Comparison of ENCODE assay signal across 8 cellular contexts in the genomic region with DNA sequence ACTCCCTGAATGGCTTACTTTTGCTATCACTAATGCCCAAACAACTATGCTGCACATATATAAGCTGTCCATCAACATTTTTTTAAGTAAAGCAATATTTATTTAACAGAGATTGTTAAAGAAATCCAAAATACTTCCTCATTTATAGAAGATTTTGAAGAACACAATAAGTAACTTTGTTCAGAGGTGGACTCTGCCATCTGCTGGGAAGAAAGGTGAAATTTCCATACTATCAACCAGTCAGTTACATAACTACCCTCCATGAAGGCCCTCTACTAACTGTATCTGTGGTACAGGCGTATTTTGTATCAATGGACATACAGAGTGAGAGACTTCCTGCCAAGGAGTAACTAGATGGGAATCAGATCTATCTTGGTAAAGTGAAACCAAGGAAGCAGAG.
DNase-seq lines count a peak whose midpoint lies in the region; ATAC-seq and TF ChIP-seq lines count a peak whose summit lies in the region.

No MANE protein-coding gene starts in this region.

- H3K27me3 ChIP-seq in fibroblast of lung (ENCODE audit: control insufficient read depth, insufficient read depth, low read length) = no peaks in the 10 kb centered on the region

- CTCF ChIA-PET in RWPE1 (lab: Yijun Ruan, JAX) = interaction anchor here (1.2 kb wide), 1 partner anchor 129 kb away, joined by 5 read pairs; no protein-coding TSS in a partner anchor

- no peaks in the 10 kb centered on the region for H3K36me3 ChIP-seq in fibroblast of lung (ENCODE audit: control insufficient read depth, insufficient read depth, low read length)

- H3K9me3 ChIP-seq in fibroblast of lung (ENCODE audit: control insufficient read depth, insufficient read depth, low read depth, low read length) = no peaks in the 10 kb centered on the region

- POLR2A ChIA-PET in RWPE1 (lab: Yijun Ruan, JAX; ENCODE audit: low non-redundant PET) = no interaction called here

- H3K4me3 ChIP-seq in fibroblast of lung (replicated peaks in 1 of 4; ENCODE audit: control extremely low read depth in 1 of 4, insufficient read depth in 1 of 4, low read depth in 3 of 4, low read length in 4 of 4) = no peak overlapping the region

- H3K36me3 Mint-ChIP-seq in HFFc6 (ENCODE audit: low read depth) = no peaks in the 10 kb centered on the region

- peak; percentile 78 for TF ChIP-seq CTCF in HFFc6 (IDR thresholded peaks at IDR 0.05)
- TF ChIP-seq CTCF in RWPE1 (conservative IDR thresholded peaks at IDR 0.05; ENCODE audit: low read depth) = 0 out of 2 replicates have a peak, but pooled peaks have one; percentile 13
- peak; percentile 45 to 46 for TF ChIP-seq CTCF in fibroblast of lung (conservative IDR thresholded peaks at IDR 0.05 in 1 of 2, IDR thresholded peaks at IDR 0.05 in 1 of 2; ENCODE audit: low read depth in 1 of 2, low read length in 2 of 2)

- peaks cover 5% of the 10 kb centered on the region for H3K27me3 Mint-ChIP-seq in HFFc6 (ENCODE audit: insufficient read depth)

- no peak overlapping the region for H3K4me2 ChIP-seq in fibroblast of lung (ENCODE audit: extremely low read depth, insufficient read depth, low read length)

- no peak overlapping the region for H3K9ac ChIP-seq in fibroblast of lung (ENCODE audit: insufficient read depth, low read length)

- no peak for ATAC-seq in GM18858 (IDR thresholded peaks at IDR 0.05; ENCODE audit: unreplicated experiment)
- ATAC-seq in GM18873 (IDR thresholded peaks at IDR 0.05; ENCODE audit: low FRiP score, unreplicated experiment) = no peak

- H4K20me1 ChIP-seq in fibroblast of lung (ENCODE audit: control insufficient read depth, extremely low read depth, insufficient read depth, low read length) = no peaks in the 10 kb centered on the region

- DNase-seq in NCI-H1417 (lab: John Stamatoyannopoulos, UW) (peak; percentile 6 to 56 (median 31)), NCI-H1417 treated with DMSO at 0.1 percent for 48 hours (lab: John Stamatoyannopoulos, UW) (no peak), HFFc6 (peak; percentile 48), RWPE1 (ENCODE audit: low spot score) (peak; percentile 30), fibroblast of lung (ENCODE audit: low read depth in 2 of 2) (peak; percentile 50 to 63), renal cortical epithelial cell (ENCODE audit: low read depth) (peak; percentile 54)

- peaks cover 8% of the 10 kb centered on the region; the same call in 1 of the 2 replicates for H3K4me1 Mint-ChIP-seq in HFFc6 (ENCODE audit: low read depth)

- H3K27ac Mint-ChIP-seq in HFFc6 = no peak overlapping the region

- H3K4me1 ChIP-seq in fibroblast of lung (ENCODE audit: control insufficient read depth, extremely low read depth, insufficient read depth, low read length) = no peaks in the 10 kb centered on the region

- no peak overlapping the region for H3K27ac ChIP-seq in RWPE1
- no peak overlapping the region for H3K27ac ChIP-seq in fibroblast of lung (ENCODE audit: insufficient read depth, low read length)

- H3K4me3 Mint-ChIP-seq in HFFc6 = no peak overlapping the region

- no peaks in the 10 kb centered on the region for H3K9me3 Mint-ChIP-seq in HFFc6

- no peak overlapping the region for H2AFZ ChIP-seq in fibroblast of lung (ENCODE audit: low read length)

- no peaks in the 10 kb centered on the region for H3K79me2 ChIP-seq in fibroblast of lung (ENCODE audit: control insufficient read depth, insufficient read depth, low read length)

Comparison
In these comparisons a context has a peak if more than half of its experiments do, and no peak if none do; other contexts are left out.
1. CTCF ChIP-seq: peak in every context shown above with its lines; median percentile 78 in HFFc6; 46 in fibroblast of lung; 13 in RWPE1.